27 cellular contexts compared by ENCODE assay signal in the genomic region with DNA sequence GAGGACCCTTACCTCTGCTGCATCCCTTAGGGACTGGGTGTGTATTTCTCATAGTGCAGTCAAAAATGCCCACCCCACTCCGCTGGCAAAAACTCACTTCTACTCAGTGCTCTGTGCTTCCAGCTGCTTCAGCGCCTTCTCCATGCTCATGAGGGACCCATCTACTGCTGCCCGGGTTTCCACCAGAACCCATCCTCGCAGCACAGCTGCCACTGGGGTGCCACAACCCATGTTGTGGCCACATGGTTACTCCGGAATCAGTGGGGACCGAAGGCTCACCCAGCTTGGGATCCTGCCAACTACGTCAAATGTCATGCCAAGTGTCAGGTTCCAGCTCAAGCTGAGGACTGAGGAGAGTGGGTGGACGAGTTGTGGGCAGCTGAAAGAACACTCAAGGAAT.
"Had no signal": no experiment of that assay in that cellular context is flagged by ENCODE, and none has a peak within 500 bp of the region (broad histone marks: within the 10 kb centered on the region; RNA-seq: fewer than 3 reads in every experiment).

No MANE protein-coding gene starts in this region.

- H3K27ac ChIP-seq: ovary, parathyroid adenoma, psoas muscle, right lobe of liver, sigmoid colon, suprapubic skin, testis, tibial artery, transverse colon, upper lobe of right lung, uterus had no signal

- FAIRE-seq: small intestine had no signal

- H3K4me1 ChIP-seq: parathyroid adenoma, psoas muscle, right lobe of liver, sigmoid colon, suprapubic skin, testis, tibial artery, transverse colon, upper lobe of right lung, uterus had no signal

- H3K9me3 ChIP-seq: ovary, right lobe of liver, sigmoid colon, suprapubic skin, testis, tibial artery, transverse colon, upper lobe of right lung, uterus had no signal

- H3K27me3 ChIP-seq: ovary, right lobe of liver, sigmoid colon, suprapubic skin, testis, tibial artery, transverse colon, upper lobe of right lung, uterus had no signal

- H3K36me3 ChIP-seq: ovary, right lobe of liver, sigmoid colon, suprapubic skin, tibial artery, transverse colon, upper lobe of right lung, uterus had no signal

- ATAC-seq: naive thymus-derived CD8-positive, alpha-beta T cell; natural killer cell treated with Interleukin-12 subunit alpha and Interleukin-12 subunit beta and Interleukin-15 and Interleukin-18, amount 100 ng/mL, for 72 hours; psoas muscle; right cardiac atrium; right lobe of liver; stimulated activated memory B cell treated with anti-CD40 and anti-IgM and Interleukin-4, amounts not matched to agents 10 μg/mL and 1 μg/mL and 100 μg/mL, for 72 hours; stimulated activated naive CD8-positive, alpha-beta T cell treated with anti-CD3 and anti-CD28 coated beads, Interleukin-15, amount 100 ng/mL, for 72 hours; stimulated activated naive CD8-positive, alpha-beta T cell treated with anti-CD3 and anti-CD28 coated beads, Interleukin-15, Interleukin-2, amounts not matched to agents 100 U/mL and 50 U/mL, for 24 hours; upper lobe of right lung had no signal

- H3K4me3 ChIP-seq: ovary, psoas muscle, right lobe of liver, sigmoid colon, suprapubic skin, testis, tibial artery, transverse colon, upper lobe of right lung, uterus had no signal

- DNase-seq: naive thymus-derived CD8-positive, alpha-beta T cell; nephron progenitor cell; occipital lobe; ovary; right cardiac atrium; right lobe of liver; sigmoid colon; small intestine; stimulated activated CD4-positive, alpha-beta T cell treated with anti-CD3 and anti-CD28 coated beads, Interleukin-12 subunit alpha, Interleukin-12 subunit beta, amount 100 ng/mL, for 4 hours; stimulated activated CD4-positive, alpha-beta T cell treated with anti-CD3 and anti-CD28 coated beads, Interleukin-1b, Interleukin-23, amount 100 ng/mL, for 48 hours; stimulated activated CD4-positive, alpha-beta T cell treated with anti-CD3 and anti-CD28 coated beads, Interleukin-4, amount 100 ng/mL, for 1 hour; stimulated activated CD4-positive, alpha-beta T cell treated with anti-CD3 and anti-CD28 coated beads, Interleukin-4, amount 100 ng/mL, for 4 hours; stimulated activated CD8-positive, alpha-beta memory T cell treated with anti-CD3 and anti-CD28 coated beads, Interleukin-4, amount 100 ng/mL, for 48 hours; stimulated activated naive CD4-positive, alpha-beta T cell; stimulated activated naive CD8-positive, alpha-beta T cell treated with anti-CD3 and anti-CD28 coated beads, Interleukin-15, amount 100 ng/mL, for 72 hours; stimulated activated naive CD8-positive, alpha-beta T cell treated with anti-CD3 and anti-CD28 coated beads, Interleukin-15, Interleukin-2, amounts not matched to agents 100 U/mL and 50 U/mL, for 24 hours; substantia nigra; testis; tibial artery; transverse colon; upper lobe of right lung; uterus had no signal
